8 cellular contexts compared by ENCODE assay signal in genomic region chr15:43776101-43776717, GRCh38. TPM values are rescaled to one million over a fixed set of nuclear protein-coding genes. Genes with fewer than 3 reads are reported as not detected.
DNase-seq lines count a peak whose midpoint lies in the region; ATAC-seq and TF ChIP-seq lines count a peak whose summit lies in the region.

No MANE protein-coding gene starts in this region.

- H3K4me3 Mint-ChIP-seq in activated naive CD8-positive, alpha-beta T cell treated with anti-CD3 and anti-CD28 coated beads, Interleukin-2, amount 10 ng/mL, durations not matched to agents 7 days and 5 days = peak overlapping the region; percentile 91

- H3K4me3 ChIP-seq in Jurkat, Clone E6-1 (ENCODE audit: low read length) = peak overlapping the region; percentile 76
- H3K4me3 ChIP-seq in iPS-18c (ENCODE audit: insufficient read depth, low read depth, low read length) = peak overlapping the region; percentile 87

- POLR2A ChIA-PET in activated naive CD8-positive, alpha-beta T cell treated with anti-CD3 and anti-CD28 coated beads, Interleukin-2, amount 10 ng/mL, durations not matched to agents 7 days and 5 days (lab: Charles Lee) = interaction anchor here (0.6 to 5.8 kb wide), 10 partner anchors 14 to 405 kb away, joined by 3 to 80 read pairs (median 6); partner anchors contain the start of genes HYPK, MFAP1, PDIA3 and SERF2

- ATAC-seq in GM21529 (IDR thresholded peaks at IDR 0.05; ENCODE audit: unreplicated experiment) = peak; percentile 68
- ATAC-seq in activated naive CD8-positive, alpha-beta T cell treated with anti-CD3 and anti-CD28 coated beads, Interleukin-2, amount 10 ng/mL, durations not matched to agents 7 days and 5 days (ENCODE audit: low read depth) = no peak

- TF ChIP-seq POLR2A in GM15510 (IDR thresholded peaks at IDR 0.05; ENCODE audit: borderline replicate concordance, extremely low read depth, insufficient read length) = peak; percentile 34

- peaks cover 6% of the 10 kb centered on the region for H3K36me3 Mint-ChIP-seq in activated naive CD8-positive, alpha-beta T cell treated with anti-CD3 and anti-CD28 coated beads, Interleukin-2, amount 10 ng/mL, durations not matched to agents 7 days and 5 days

- H3K9me3 Mint-ChIP-seq in activated naive CD8-positive, alpha-beta T cell treated with anti-CD3 and anti-CD28 coated beads, Interleukin-2, amount 10 ng/mL, durations not matched to agents 7 days and 5 days = no peaks in the 10 kb centered on the region

- H3K9me3 ChIP-seq in iPS-18c (ENCODE audit: control insufficient read depth, insufficient read depth, low read length) = no peaks in the 10 kb centered on the region

- peaks cover 13% of the 10 kb centered on the region for H3K4me1 Mint-ChIP-seq in activated naive CD8-positive, alpha-beta T cell treated with anti-CD3 and anti-CD28 coated beads, Interleukin-2, amount 10 ng/mL, durations not matched to agents 7 days and 5 days

- H3K27me3 Mint-ChIP-seq in activated naive CD8-positive, alpha-beta T cell treated with anti-CD3 and anti-CD28 coated beads, Interleukin-2, amount 10 ng/mL, durations not matched to agents 7 days and 5 days = no peaks in the 10 kb centered on the region

- H3K27ac Mint-ChIP-seq in activated naive CD8-positive, alpha-beta T cell treated with anti-CD3 and anti-CD28 coated beads, Interleukin-2, amount 10 ng/mL, durations not matched to agents 7 days and 5 days = peak overlapping the region; percentile 93

- no peak for DNase-seq in Jurkat, Clone E6-1 (ENCODE audit: low read depth, low spot score)
- DNase-seq in activated naive CD8-positive, alpha-beta T cell treated with anti-CD3 and anti-CD28 coated beads, Interleukin-2, amount 10 ng/mL, durations not matched to agents 7 days and 5 days = no peak
- DNase-seq in stimulated activated CD4-positive, alpha-beta T cell treated with anti-CD3 and anti-CD28 coated beads, Interleukin-4, amount 100 ng/mL, for 24 hours = peak; percentile 19
- DNase-seq in 8988T (no peak), NCI-H1694 (lab: John Stamatoyannopoulos, UW) (no peak)

RNA-seq across cellular contexts. Expression of gene ELL3, which starts 0.6 kb away (rescaled TPM):
- polyA plus RNA-seq in Jurkat, Clone E6-1 (2012; ENCODE audit: insufficient read depth, insufficient read length) = 5.3 TPM
- 1 to 10 TPM; 4.6 to 4.9 TPM for total RNA-seq in activated naive CD8-positive, alpha-beta T cell treated with anti-CD3 and anti-CD28 coated beads, Interleukin-2, amount 10 ng/mL, durations not matched to agents 7 days and 5 days

RNA-seq across cellular contexts. Expression of gene SERF2, which starts 15.9 kb away (rescaled TPM):
- polyA plus RNA-seq in Jurkat, Clone E6-1 (2012; ENCODE audit: insufficient read depth, insufficient read length) = 1,116 TPM
- 100 to 1,000 TPM; 926 to 987 TPM for total RNA-seq in activated naive CD8-positive, alpha-beta T cell treated with anti-CD3 and anti-CD28 coated beads, Interleukin-2, amount 10 ng/mL, durations not matched to agents 7 days and 5 days

RNA-seq across cellular contexts. Expression of gene SERINC4, which starts 23.8 kb away (rescaled TPM):
- 2.6 TPM for polyA plus RNA-seq in Jurkat, Clone E6-1 (2012; ENCODE audit: insufficient read depth, insufficient read length)
- total RNA-seq in activated naive CD8-positive, alpha-beta T cell treated with anti-CD3 and anti-CD28 coated beads, Interleukin-2, amount 10 ng/mL, durations not matched to agents 7 days and 5 days = under 1 TPM; 0.14 to 0.17 TPM

RNA-seq across cellular contexts. Expression of gene HYPK, which starts 24.2 kb away (rescaled TPM):
- 116 TPM for polyA plus RNA-seq in Jurkat, Clone E6-1 (2012; ENCODE audit: insufficient read depth, insufficient read length)
- 10 to 100 TPM; 17.2 to 18.3 TPM for total RNA-seq in activated naive CD8-positive, alpha-beta T cell treated with anti-CD3 and anti-CD28 coated beads, Interleukin-2, amount 10 ng/mL, durations not matched to agents 7 days and 5 days

RNA-seq across cellular contexts. Expression of gene PDIA3, which starts 30.0 kb away (rescaled TPM):
- 230 TPM for polyA plus RNA-seq in Jurkat, Clone E6-1 (2012; ENCODE audit: insufficient read depth, insufficient read length)
- 100 to 1,000 TPM; 217 to 225 TPM for total RNA-seq in activated naive CD8-positive, alpha-beta T cell treated with anti-CD3 and anti-CD28 coated beads, Interleukin-2, amount 10 ng/mL, durations not matched to agents 7 days and 5 days
